Comparison of ENCODE assay signal across 8 cellular contexts in the genomic region with DNA sequence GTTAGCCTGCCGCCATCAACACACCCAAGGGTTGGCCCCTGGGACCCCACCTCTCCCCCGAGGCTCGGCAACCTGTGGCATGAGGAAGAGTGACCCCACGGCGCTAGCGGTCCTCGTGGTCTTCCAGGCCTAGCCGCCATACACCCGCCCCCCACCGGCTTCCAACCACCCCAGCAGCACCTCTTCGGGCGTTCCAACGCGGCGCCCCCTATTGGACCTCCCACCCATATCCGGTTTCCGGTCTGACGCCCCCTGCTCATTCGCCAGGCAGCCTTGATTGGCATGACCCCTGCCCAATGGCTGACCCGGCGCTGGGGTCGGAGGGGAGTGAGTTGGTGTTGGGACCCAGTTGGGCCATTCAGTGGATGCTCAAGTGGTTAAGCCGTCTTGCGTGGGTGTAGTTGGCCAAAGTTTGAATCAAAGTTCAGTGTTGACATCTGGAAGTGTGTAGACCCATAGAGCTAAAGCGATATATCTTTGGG. TPM values are rescaled to one million over a fixed set of nuclear protein-coding genes. Genes with fewer than 3 reads are reported as not detected.
DNase-seq lines count a peak whose midpoint lies in the region; ATAC-seq and TF ChIP-seq lines count a peak whose summit lies in the region.

Gene GNAS-AS1 (minus strand): TSS at position 210 of the 482 bp plus-strand sequence.

- H3K9me3 ChIP-seq in effector memory CD4-positive, alpha-beta T cell (ENCODE audit: control insufficient read depth, low read length) = no peaks in the 10 kb centered on the region
- H3K9me3 ChIP-seq in mesodermal cell (ENCODE audit: control insufficient read depth, low read length) = no peaks in the 10 kb centered on the region

- WGBS in mesodermal cell (ENCODE audit: insufficient coverage in 2 of 2), 2 experiments = 51 to 63% methylated on average over 16 to 17 of the region's 25 CpGs

- no peaks in the 10 kb centered on the region for H3K36me3 ChIP-seq in effector memory CD4-positive, alpha-beta T cell (ENCODE audit: control insufficient read depth, insufficient read depth, low read length)
- peaks cover 4% of the 10 kb centered on the region for H3K36me3 ChIP-seq in mesodermal cell (ENCODE audit: control insufficient read depth, insufficient read depth, low read length)

- H3K4me3 Mint-ChIP-seq in activated CD8-positive, alpha-beta T cell treated with anti-CD3 and anti-CD28 coated beads for 36 hours = peak within 1 kb of the TSS; percentile 85

- POLR2A ChIA-PET in activated CD8-positive, alpha-beta T cell treated with anti-CD3 and anti-CD28 coated beads for 36 hours (lab: Charles Lee) = no interaction called here

- DNase-seq in EH (ENCODE audit: low read depth) (peak; percentile 84), NCI-H1105 treated with DMSO at 0.1 percent for 48 hours (lab: John Stamatoyannopoulos, UW) (peak; percentile 69), cortex of kidney (lab: John Stamatoyannopoulos, UW) (no peak)
- peak; percentile 88 for DNase-seq in activated CD8-positive, alpha-beta T cell treated with anti-CD3 and anti-CD28 coated beads for 36 hours
- peak; percentile 42 to 60 (median 47) for DNase-seq in effector memory CD4-positive, alpha-beta T cell
- peak; percentile 47 to 65 for DNase-seq in stimulated activated CD8-positive, alpha-beta memory T cell treated with anti-CD3 and anti-CD28 coated beads, Interleukin-15, amount 100 ng/mL, for 4 hours (ENCODE audit: low read depth in 2 of 2)

- peak within 1 kb of the TSS; percentile 36 for H3K27ac Mint-ChIP-seq in activated CD8-positive, alpha-beta T cell treated with anti-CD3 and anti-CD28 coated beads for 36 hours

- H3K9me3 Mint-ChIP-seq in activated CD8-positive, alpha-beta T cell treated with anti-CD3 and anti-CD28 coated beads for 36 hours = no peaks in the 10 kb centered on the region

- intact Hi-C loops in activated CD8-positive, alpha-beta T cell treated with anti-CD3 and anti-CD28 coated beads for 36 hours (cut with micrococcal nuclease) = no loop called here

- ATAC-seq in GM21825 (IDR thresholded peaks at IDR 0.05; ENCODE audit: unreplicated experiment) = peak; percentile 78
- peak; percentile 88 for ATAC-seq in activated CD8-positive, alpha-beta T cell treated with anti-CD3 and anti-CD28 coated beads for 36 hours

- peak within 1 kb of the TSS; percentile 39 for H3K4me3 ChIP-seq in effector memory CD4-positive, alpha-beta T cell (ENCODE audit: insufficient read depth, low read depth, low read length, poor library complexity, severe bottlenecking)
- H3K4me3 ChIP-seq in mesodermal cell (ENCODE audit: extremely low read depth, insufficient read depth, low read length, poor library complexity, severe bottlenecking) = peak within 1 kb of the TSS; percentile 61

- peaks cover 34% of the 10 kb centered on the region for H3K4me1 Mint-ChIP-seq in activated CD8-positive, alpha-beta T cell treated with anti-CD3 and anti-CD28 coated beads for 36 hours (ENCODE audit: low read depth)

- H3K27ac ChIP-seq in effector memory CD4-positive, alpha-beta T cell (ENCODE audit: insufficient read depth, low read length, poor library complexity, severe bottlenecking) = no peak within 1 kb of the TSS
- no peak within 1 kb of the TSS for H3K27ac ChIP-seq in mesodermal cell (ENCODE audit: low read depth, low read length, severe bottlenecking)

- H3K27me3 ChIP-seq in effector memory CD4-positive, alpha-beta T cell (replicated peaks; ENCODE audit: control insufficient read depth, insufficient read depth, low read length, poor library complexity, severe bottlenecking) = peaks cover 21% of the 10 kb centered on the region

- peaks cover 44% of the 10 kb centered on the region for H3K27me3 Mint-ChIP-seq in activated CD8-positive, alpha-beta T cell treated with anti-CD3 and anti-CD28 coated beads for 36 hours

- CTCF ChIA-PET in activated CD8-positive, alpha-beta T cell treated with anti-CD3 and anti-CD28 coated beads for 36 hours (lab: Charles Lee) = interaction anchor here (1.0 to 1.9 kb wide), 3 partner anchors 200 to 371 kb away, joined by 3 to 4 read pairs (median 3); partner anchors contain the start of gene STX16

- H3K4me1 ChIP-seq in effector memory CD4-positive, alpha-beta T cell (ENCODE audit: control insufficient read depth, insufficient read depth, low read length, poor library complexity, severe bottlenecking) = peaks cover 13% of the 10 kb centered on the region
- peaks cover 3% of the 10 kb centered on the region for H3K4me1 ChIP-seq in mesodermal cell (ENCODE audit: control insufficient read depth, insufficient read depth, low read length, poor library complexity, severe bottlenecking)

- no peaks in the 10 kb centered on the region for H3K36me3 Mint-ChIP-seq in activated CD8-positive, alpha-beta T cell treated with anti-CD3 and anti-CD28 coated beads for 36 hours (ENCODE audit: low read depth)

- no peak for TF ChIP-seq CTCF in activated CD8-positive, alpha-beta T cell treated with anti-CD3 and anti-CD28 coated beads for 36 hours (IDR thresholded peaks at IDR 0.05)

RNA-seq across cellular contexts. Expression of gene GNAS-AS1, which starts in this region (rescaled TPM):
- total RNA-seq in activated CD8-positive, alpha-beta T cell treated with anti-CD3 and anti-CD28 coated beads for 36 hours = 1 to 10 TPM; 1.7 to 2.0 TPM
- polyA plus RNA-seq in mesodermal cell (2013, experiment 1 of 2) = 2.2 TPM
- 2.0 TPM for polyA plus RNA-seq in mesodermal cell (2013, experiment 2 of 2)
